ENCODE assay signal across 8 cellular contexts in genomic region chr2:165022781-165023180, GRCh38.
"Had no signal": no experiment of that assay in that cellular context is flagged by ENCODE, and none has a peak within 500 bp of the region (broad histone marks: within the 10 kb centered on the region; RNA-seq: fewer than 3 reads in every experiment).

No MANE protein-coding gene starts in this region.

- H2AFZ ChIP-seq: GM23248 had no signal

- H3K27ac Mint-ChIP-seq: H9, HFFc6 had no signal

- H3K9ac ChIP-seq: GM23248 had no signal

- DNase-seq: GM23248, GOT3, H7, H9, HCEC 1CT, HFFc6 had no signal

- H3K4me3 Mint-ChIP-seq: H9, HFFc6 had no signal

- ATAC-seq: HCT116 had no signal

- H3K4me3 ChIP-seq: GM23248, HAP-1 had no signal

- H3K36me3 ChIP-seq: HAP-1 had no signal

- H3K4me1 ChIP-seq: HAP-1 had no signal

- H3K9me3 Mint-ChIP-seq: H9, HFFc6 had no signal

- H3K9me3 ChIP-seq: HAP-1 had no signal

- H3K27ac ChIP-seq: GM23248 had no signal
